1 cellular context compared by ENCODE assay signal in the genomic region with DNA sequence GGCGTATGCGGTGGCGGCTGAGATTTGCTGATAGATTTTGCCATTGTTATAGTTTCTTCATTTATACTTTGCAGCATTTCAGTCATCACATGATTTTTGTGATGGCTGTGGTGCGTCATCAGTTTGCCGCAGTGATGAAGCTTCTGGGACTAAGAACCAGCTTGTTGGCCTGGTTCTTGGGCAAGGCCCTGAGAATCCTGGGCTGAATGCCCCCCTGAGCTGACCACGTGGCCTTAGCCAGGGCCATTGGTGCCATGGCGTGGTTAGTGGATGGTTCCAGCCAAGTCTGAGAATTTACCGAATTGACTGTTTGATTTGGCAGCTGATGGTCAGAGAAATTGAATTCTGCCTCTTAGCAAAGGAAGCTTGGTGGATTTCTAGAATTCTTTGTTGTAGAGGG.
TF ChIP-seq lines count a peak whose summit lies in the region.

No MANE protein-coding gene starts in this region.

TF ChIP-seq in GM23338, 12 proteins besides CTCF, POLR2A, EP300 and RAD21 (continued from another document):
- TF ChIP-seq, protein P1, sequence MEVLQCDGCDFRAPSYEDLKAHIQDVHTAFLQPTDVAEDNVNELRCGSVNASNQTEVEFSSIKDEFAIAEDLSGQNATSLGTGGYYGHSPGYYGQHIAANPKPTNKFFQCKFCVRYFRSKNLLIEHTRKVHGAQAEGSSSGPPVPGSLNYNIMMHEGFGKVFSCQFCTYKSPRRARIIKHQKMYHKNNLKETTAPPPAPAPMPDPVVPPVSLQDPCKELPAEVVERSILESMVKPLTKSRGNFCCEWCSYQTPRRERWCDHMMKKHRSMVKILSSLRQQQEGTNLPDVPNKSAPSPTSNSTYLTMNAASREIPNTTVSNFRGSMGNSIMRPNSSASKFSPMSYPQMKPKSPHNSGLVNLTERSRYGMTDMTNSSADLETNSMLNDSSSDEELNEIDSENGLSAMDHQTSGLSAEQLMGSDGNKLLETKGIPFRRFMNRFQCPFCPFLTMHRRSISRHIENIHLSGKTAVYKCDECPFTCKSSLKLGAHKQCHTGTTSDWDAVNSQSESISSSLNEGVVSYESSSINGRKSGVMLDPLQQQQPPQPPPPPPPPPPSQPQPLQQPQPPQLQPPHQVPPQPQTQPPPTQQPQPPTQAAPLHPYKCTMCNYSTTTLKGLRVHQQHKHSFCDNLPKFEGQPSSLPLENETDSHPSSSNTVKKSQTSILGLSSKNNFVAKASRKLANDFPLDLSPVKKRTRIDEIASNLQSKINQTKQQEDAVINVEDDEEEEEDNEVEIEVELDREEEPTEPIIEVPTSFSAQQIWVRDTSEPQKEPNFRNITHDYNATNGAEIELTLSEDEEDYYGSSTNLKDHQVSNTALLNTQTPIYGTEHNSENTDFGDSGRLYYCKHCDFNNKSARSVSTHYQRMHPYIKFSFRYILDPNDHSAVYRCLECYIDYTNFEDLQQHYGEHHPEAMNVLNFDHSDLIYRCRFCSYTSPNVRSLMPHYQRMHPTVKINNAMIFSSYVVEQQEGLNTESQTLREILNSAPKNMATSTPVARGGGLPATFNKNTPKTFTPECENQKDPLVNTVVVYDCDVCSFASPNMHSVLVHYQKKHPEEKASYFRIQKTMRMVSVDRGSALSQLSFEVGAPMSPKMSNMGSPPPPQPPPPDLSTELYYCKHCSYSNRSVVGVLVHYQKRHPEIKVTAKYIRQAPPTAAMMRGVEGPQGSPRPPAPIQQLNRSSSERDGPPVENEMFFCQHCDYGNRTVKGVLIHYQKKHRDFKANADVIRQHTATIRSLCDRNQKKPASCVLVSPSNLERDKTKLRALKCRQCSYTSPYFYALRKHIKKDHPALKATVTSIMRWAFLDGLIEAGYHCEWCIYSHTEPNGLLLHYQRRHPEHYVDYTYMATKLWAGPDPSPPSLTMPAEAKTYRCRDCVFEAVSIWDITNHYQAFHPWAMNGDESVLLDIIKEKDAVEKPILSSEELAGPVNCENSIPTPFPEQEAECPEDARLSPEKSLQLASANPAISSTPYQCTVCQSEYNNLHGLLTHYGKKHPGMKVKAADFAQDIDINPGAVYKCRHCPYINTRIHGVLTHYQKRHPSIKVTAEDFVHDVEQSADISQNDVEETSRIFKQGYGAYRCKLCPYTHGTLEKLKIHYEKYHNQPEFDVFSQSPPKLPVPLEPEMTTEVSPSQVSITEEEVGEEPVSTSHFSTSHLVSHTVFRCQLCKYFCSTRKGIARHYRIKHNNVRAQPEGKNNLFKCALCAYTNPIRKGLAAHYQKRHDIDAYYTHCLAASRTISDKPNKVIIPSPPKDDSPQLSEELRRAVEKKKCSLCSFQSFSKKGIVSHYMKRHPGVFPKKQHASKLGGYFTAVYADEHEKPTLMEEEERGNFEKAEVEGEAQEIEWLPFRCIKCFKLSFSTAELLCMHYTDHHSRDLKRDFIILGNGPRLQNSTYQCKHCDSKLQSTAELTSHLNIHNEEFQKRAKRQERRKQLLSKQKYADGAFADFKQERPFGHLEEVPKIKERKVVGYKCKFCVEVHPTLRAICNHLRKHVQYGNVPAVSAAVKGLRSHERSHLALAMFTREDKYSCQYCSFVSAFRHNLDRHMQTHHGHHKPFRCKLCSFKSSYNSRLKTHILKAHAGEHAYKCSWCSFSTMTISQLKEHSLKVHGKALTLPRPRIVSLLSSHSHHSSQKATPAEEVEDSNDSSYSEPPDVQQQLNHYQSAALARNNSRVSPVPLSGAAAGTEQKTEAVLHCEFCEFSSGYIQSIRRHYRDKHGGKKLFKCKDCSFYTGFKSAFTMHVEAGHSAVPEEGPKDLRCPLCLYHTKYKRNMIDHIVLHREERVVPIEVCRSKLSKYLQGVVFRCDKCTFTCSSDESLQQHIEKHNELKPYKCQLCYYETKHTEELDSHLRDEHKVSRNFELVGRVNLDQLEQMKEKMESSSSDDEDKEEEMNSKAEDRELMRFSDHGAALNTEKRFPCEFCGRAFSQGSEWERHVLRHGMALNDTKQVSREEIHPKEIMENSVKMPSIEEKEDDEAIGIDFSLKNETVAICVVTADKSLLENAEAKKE (CRISPR knock-in tag; IDR thresholded peaks at IDR 0.05) = no peak
- TF ChIP-seq JUNB (IDR thresholded peaks at IDR 0.05; ENCODE audit: unreplicated experiment) (no peak), POLR2AphosphoS5 (IDR thresholded peaks at IDR 0.05; ENCODE audit: low read depth) (no peak), ZNF114 (CRISPR knock-in tag; IDR thresholded peaks at IDR 0.05) (no peak)
- TF ChIP-seq, protein P2, sequence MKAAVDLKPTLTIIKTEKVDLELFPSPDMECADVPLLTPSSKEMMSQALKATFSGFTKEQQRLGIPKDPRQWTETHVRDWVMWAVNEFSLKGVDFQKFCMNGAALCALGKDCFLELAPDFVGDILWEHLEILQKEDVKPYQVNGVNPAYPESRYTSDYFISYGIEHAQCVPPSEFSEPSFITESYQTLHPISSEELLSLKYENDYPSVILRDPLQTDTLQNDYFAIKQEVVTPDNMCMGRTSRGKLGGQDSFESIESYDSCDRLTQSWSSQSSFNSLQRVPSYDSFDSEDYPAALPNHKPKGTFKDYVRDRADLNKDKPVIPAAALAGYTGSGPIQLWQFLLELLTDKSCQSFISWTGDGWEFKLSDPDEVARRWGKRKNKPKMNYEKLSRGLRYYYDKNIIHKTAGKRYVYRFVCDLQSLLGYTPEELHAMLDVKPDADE (IDR thresholded peaks at IDR 0.05) = no peak
- TF ChIP-seq, protein P3, sequence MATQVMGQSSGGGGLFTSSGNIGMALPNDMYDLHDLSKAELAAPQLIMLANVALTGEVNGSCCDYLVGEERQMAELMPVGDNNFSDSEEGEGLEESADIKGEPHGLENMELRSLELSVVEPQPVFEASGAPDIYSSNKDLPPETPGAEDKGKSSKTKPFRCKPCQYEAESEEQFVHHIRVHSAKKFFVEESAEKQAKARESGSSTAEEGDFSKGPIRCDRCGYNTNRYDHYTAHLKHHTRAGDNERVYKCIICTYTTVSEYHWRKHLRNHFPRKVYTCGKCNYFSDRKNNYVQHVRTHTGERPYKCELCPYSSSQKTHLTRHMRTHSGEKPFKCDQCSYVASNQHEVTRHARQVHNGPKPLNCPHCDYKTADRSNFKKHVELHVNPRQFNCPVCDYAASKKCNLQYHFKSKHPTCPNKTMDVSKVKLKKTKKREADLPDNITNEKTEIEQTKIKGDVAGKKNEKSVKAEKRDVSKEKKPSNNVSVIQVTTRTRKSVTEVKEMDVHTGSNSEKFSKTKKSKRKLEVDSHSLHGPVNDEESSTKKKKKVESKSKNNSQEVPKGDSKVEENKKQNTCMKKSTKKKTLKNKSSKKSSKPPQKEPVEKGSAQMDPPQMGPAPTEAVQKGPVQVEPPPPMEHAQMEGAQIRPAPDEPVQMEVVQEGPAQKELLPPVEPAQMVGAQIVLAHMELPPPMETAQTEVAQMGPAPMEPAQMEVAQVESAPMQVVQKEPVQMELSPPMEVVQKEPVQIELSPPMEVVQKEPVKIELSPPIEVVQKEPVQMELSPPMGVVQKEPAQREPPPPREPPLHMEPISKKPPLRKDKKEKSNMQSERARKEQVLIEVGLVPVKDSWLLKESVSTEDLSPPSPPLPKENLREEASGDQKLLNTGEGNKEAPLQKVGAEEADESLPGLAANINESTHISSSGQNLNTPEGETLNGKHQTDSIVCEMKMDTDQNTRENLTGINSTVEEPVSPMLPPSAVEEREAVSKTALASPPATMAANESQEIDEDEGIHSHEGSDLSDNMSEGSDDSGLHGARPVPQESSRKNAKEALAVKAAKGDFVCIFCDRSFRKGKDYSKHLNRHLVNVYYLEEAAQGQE (IDR thresholded peaks at IDR 0.05; ENCODE audit: unreplicated experiment) = no peak
